In the genomic region with DNA sequence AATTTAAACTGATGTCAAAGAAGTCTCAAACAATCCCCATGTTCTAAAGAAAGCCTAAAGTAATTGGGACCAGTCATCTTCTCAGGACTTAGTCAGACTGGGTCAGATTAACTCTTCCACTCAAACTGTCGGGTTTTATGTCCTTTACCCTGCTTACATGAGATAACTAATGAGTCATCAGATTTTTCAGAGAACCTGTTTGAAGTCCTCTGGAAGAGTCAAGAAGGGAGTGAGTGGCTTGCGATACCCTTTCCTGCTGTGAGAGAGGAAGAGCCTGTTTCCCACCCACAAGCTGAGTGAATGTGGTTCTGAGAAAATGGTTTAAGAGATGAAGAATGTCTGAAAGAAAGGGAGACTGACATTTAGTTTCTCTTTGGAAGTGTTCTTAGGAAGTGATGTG, we compare ENCODE assay signal across 20 cellular contexts.
A peak's percentile ranks its signal among the peaks of the same experiment; 100 is the strongest.
DNase-seq lines count a peak whose midpoint lies in the region; ATAC-seq and FAIRE-seq lines count a peak whose summit lies in the region.
"Had no signal": no experiment of that assay in that cellular context is flagged by ENCODE, and none has a peak within 500 bp of the region (broad histone marks: within the 10 kb centered on the region; RNA-seq: fewer than 3 reads in every experiment).

No MANE protein-coding gene starts in this region.

- DNase-seq in HK-2 (ENCODE audit: unreplicated experiment), result peak; percentile 1
- peak; percentile 74 for DNase-seq in RCC 7860 (ENCODE audit: low spot score)
- DNase-seq in fibroblast of the conjunctiva (ENCODE audit: low read depth), result peak; percentile 3
- DNase-seq in renal cortical epithelial cell (ENCODE audit: low read depth), result peak; percentile 13
- no peak for DNase-seq in effector CD4-positive, alpha-beta T cell
- DNase-seq in GM19240 (ENCODE audit: insufficient read length, low spot score), result no peak
- DNase-seq: activated CD4-positive, alpha-beta memory T cell treated with anti-CD3 and anti-CD28 coated beads, Interleukin-2, amount 10 ng/mL, durations not matched to agents 7 days and 5 days; activated naive CD8-positive, alpha-beta T cell treated with anti-CD3 and anti-CD28 coated beads for 36 hours; activated T-cell treated with anti-CD3 and anti-CD28 coated beads, Interleukin-2, amount 50 U/mL, for 72 hours; dorsolateral prefrontal cortex; esophagus squamous epithelium; Karpas-422; left ventricle myocardium inferior; NCI-H1436; NK-92 treated with Interleukin-12 subunit alpha and Interleukin-12 subunit beta, amount 100 ng/mL, for 24 hours; stimulated activated CD4-positive, alpha-beta T cell treated with anti-CD3 and anti-CD28 coated beads, Interleukin-4, amount 100 ng/mL, for 1 hour; substantia nigra; T-cell had no signal

- no peak for ATAC-seq in GM21786 (IDR thresholded peaks at IDR 0.05; ENCODE audit: unreplicated experiment)
- ATAC-seq: activated T-cell treated with anti-CD3 and anti-CD28 coated beads, Interleukin-2, amount 50 U/mL, for 72 hours; Right ventricle myocardium inferior; T-cell had no signal

- FAIRE-seq in RCC 7860 (lab: Jason Lieb, UNC), result no peak

Comparison
In these comparisons a context has a peak if more than half of its experiments do, and no peak if none do; other contexts are left out.
1. DNase-seq: peak in HK-2 (single experiment), RCC 7860 (single experiment), fibroblast of the conjunctiva (single experiment) and renal cortical epithelial cell (single experiment); none in effector CD4-positive, alpha-beta T cell (single experiment) and GM19240 (single experiment).